ENCODE assay signal across 1 cellular context in the genomic region with DNA sequence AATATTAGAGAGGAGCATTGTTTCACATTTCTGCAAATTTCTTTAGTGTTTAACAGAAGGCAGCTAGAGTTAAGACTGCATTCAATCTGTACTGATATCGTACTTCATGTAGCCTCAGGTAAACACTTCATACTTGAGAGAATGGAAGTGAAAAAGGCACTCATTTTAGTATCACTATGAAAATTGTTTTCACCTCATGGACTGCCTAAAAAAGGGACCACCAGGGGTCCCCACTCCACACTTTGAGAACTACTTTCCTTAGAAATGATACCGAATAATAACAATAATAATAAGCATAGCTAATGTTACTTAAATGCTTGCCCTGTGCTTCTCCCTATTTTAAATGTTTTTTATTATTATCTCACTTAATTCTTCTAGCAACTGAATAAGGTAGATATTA.
TF ChIP-seq lines count a peak whose summit lies in the region.

No MANE protein-coding gene starts in this region.

TF ChIP-seq in GM23338, 12 proteins besides CTCF, POLR2A, EP300 and RAD21 (continued from another document):
- TF ChIP-seq, protein P1, sequence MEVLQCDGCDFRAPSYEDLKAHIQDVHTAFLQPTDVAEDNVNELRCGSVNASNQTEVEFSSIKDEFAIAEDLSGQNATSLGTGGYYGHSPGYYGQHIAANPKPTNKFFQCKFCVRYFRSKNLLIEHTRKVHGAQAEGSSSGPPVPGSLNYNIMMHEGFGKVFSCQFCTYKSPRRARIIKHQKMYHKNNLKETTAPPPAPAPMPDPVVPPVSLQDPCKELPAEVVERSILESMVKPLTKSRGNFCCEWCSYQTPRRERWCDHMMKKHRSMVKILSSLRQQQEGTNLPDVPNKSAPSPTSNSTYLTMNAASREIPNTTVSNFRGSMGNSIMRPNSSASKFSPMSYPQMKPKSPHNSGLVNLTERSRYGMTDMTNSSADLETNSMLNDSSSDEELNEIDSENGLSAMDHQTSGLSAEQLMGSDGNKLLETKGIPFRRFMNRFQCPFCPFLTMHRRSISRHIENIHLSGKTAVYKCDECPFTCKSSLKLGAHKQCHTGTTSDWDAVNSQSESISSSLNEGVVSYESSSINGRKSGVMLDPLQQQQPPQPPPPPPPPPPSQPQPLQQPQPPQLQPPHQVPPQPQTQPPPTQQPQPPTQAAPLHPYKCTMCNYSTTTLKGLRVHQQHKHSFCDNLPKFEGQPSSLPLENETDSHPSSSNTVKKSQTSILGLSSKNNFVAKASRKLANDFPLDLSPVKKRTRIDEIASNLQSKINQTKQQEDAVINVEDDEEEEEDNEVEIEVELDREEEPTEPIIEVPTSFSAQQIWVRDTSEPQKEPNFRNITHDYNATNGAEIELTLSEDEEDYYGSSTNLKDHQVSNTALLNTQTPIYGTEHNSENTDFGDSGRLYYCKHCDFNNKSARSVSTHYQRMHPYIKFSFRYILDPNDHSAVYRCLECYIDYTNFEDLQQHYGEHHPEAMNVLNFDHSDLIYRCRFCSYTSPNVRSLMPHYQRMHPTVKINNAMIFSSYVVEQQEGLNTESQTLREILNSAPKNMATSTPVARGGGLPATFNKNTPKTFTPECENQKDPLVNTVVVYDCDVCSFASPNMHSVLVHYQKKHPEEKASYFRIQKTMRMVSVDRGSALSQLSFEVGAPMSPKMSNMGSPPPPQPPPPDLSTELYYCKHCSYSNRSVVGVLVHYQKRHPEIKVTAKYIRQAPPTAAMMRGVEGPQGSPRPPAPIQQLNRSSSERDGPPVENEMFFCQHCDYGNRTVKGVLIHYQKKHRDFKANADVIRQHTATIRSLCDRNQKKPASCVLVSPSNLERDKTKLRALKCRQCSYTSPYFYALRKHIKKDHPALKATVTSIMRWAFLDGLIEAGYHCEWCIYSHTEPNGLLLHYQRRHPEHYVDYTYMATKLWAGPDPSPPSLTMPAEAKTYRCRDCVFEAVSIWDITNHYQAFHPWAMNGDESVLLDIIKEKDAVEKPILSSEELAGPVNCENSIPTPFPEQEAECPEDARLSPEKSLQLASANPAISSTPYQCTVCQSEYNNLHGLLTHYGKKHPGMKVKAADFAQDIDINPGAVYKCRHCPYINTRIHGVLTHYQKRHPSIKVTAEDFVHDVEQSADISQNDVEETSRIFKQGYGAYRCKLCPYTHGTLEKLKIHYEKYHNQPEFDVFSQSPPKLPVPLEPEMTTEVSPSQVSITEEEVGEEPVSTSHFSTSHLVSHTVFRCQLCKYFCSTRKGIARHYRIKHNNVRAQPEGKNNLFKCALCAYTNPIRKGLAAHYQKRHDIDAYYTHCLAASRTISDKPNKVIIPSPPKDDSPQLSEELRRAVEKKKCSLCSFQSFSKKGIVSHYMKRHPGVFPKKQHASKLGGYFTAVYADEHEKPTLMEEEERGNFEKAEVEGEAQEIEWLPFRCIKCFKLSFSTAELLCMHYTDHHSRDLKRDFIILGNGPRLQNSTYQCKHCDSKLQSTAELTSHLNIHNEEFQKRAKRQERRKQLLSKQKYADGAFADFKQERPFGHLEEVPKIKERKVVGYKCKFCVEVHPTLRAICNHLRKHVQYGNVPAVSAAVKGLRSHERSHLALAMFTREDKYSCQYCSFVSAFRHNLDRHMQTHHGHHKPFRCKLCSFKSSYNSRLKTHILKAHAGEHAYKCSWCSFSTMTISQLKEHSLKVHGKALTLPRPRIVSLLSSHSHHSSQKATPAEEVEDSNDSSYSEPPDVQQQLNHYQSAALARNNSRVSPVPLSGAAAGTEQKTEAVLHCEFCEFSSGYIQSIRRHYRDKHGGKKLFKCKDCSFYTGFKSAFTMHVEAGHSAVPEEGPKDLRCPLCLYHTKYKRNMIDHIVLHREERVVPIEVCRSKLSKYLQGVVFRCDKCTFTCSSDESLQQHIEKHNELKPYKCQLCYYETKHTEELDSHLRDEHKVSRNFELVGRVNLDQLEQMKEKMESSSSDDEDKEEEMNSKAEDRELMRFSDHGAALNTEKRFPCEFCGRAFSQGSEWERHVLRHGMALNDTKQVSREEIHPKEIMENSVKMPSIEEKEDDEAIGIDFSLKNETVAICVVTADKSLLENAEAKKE (CRISPR knock-in tag; IDR thresholded peaks at IDR 0.05) = no peak
